ENCODE assay signal across 2 cellular contexts in genomic region chr1:193413376-193413775, GRCh38.
TF ChIP-seq lines count a peak whose summit lies in the region.

No MANE protein-coding gene starts in this region.

TF ChIP-seq in HEK293, 187 proteins besides CTCF, POLR2A, EP300 and RAD21:
- TF ChIP-seq ZNF426 (tag by site-specific recombination; IDR thresholded peaks at IDR 0.05) (no peak), GLI4 (tag by site-specific recombination; IDR thresholded peaks at IDR 0.05) (no peak), SCRT2 (tag by site-specific recombination; IDR thresholded peaks at IDR 0.05) (no peak), ZNF623 (tag by site-specific recombination; IDR thresholded peaks at IDR 0.05) (peak; percentile 41)

TF ChIP-seq in H1, 55 proteins besides CTCF, POLR2A, EP300 and RAD21:
- peak; percentile 65 for TF ChIP-seq TEAD4 (IDR thresholded peaks at IDR 0.05; ENCODE audit: low read depth, low read length)
- no peak for TF ChIP-seq CBX8 (IDR thresholded peaks at IDR 0.05; ENCODE audit: borderline replicate concordance, low read depth, low read length)
